ENCODE assay signal across 8 cellular contexts in the genomic region with DNA sequence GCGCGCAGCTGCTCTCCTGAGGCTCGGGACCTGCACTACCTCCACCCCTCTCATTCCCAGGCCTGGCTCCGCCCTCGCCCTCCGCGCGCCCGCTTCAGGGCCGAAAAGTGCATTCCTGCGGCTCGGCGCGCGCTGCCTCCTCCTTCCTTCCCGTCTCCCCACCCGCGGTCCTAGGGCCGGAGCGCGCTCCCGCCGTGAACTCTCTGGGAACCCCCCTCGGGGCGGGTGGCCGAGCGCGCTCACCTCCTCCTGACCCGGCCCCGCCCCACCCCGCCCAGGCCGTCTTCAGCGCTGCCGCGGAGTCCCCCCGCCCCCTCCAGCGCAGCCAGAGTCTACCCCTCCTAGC.
A peak's percentile ranks its signal among the peaks of the same experiment; 100 is the strongest.
DNase-seq lines count a peak whose midpoint lies in the region; ATAC-seq and TF ChIP-seq lines count a peak whose summit lies in the region.

No MANE protein-coding gene starts in this region.

- no peak for TF ChIP-seq CTCF in GM10266 (IDR thresholded peaks at IDR 0.05; ENCODE audit: control insufficient read depth, insufficient read depth, low read depth, missing control alignments)

- ATAC-seq in HG02642 (IDR thresholded peaks at IDR 0.05; ENCODE audit: poor library complexity, unreplicated experiment) (peak; percentile 60), HG03457 (IDR thresholded peaks at IDR 0.05; ENCODE audit: unreplicated experiment) (no peak)

- DNase-seq in GM10266 (ENCODE audit: extremely low spot score) (peak; percentile 98), NCI-H1694 (lab: John Stamatoyannopoulos, UW) (peak; percentile 33), T1000 (lab: John Stamatoyannopoulos, UW) (peak; percentile 91), astrocyte of the hippocampus (ENCODE audit: low read depth, low spot score) (peak; percentile 98), hepatic stellate cell (ENCODE audit: low spot score) (peak; percentile 99), putamen (ENCODE audit: low spot score) (peak; percentile 83)

Comparison
In these comparisons a context has a peak if more than half of its experiments do, and no peak if none do; other contexts are left out.
1. DNase-seq: peak in every context shown above with its lines; median percentile 99 in hepatic stellate cell; 98 in GM10266; 98 in astrocyte of the hippocampus; 91 in T1000; 83 in putamen; 33 in NCI-H1694.